In genomic region chr18:62751341-62751821, GRCh38 we compare ENCODE assay signal across 11 cellular contexts. TPM values are rescaled to one million over a fixed set of nuclear protein-coding genes. Genes with fewer than 3 reads are reported as not detected.
A peak's percentile ranks its signal among the peaks of the same experiment; 100 is the strongest.
DNase-seq lines count a peak whose midpoint lies in the region; TF ChIP-seq lines count a peak whose summit lies in the region.
"Had no signal": no experiment of that assay in that cellular context is flagged by ENCODE, and none has a peak within 500 bp of the region (broad histone marks: within the 10 kb centered on the region; RNA-seq: fewer than 3 reads in every experiment).

No MANE protein-coding gene starts in this region.

- peak overlapping the region; percentile 28 for H3K4me3 Mint-ChIP-seq in Calu3 (ENCODE audit: low read depth, unreplicated experiment)

- H3K27me3 ChIP-seq in muscle layer of duodenum (ENCODE audit: low read depth, low read length): no peaks in the 10 kb centered on the region
- no peaks in the 10 kb centered on the region for H3K27me3 ChIP-seq in prostate gland (replicated peaks; ENCODE audit: insufficient read depth)

- H3K4me1 ChIP-seq in muscle layer of duodenum (ENCODE audit: control insufficient read depth in 1 of 2, insufficient read depth in 2 of 2, low read length in 2 of 2) (peaks cover 12% of the 10 kb centered on the region in 2 donors), prostate gland (replicated peaks) (no peaks in the 10 kb centered on the region)

- 53% methylated on average over 3 of the region's 3 CpGs for WGBS in prostate gland

- H3K4me3 ChIP-seq in fibroblast of villous mesenchyme (ENCODE audit: low read depth, low read length) (no peak overlapping the region), muscle layer of duodenum (ENCODE audit: low read depth in 1 of 2, low read length in 2 of 2) (no peak overlapping the region), prostate gland (no peak overlapping the region)

- H3K9me3 Mint-ChIP-seq in Calu3 (ENCODE audit: low read depth, unreplicated experiment): no peaks in the 10 kb centered on the region

- peaks cover 0 to 3% of the 10 kb centered on the region in 2 donors for H3K9me3 ChIP-seq in muscle layer of duodenum (ENCODE audit: control insufficient read depth in 1 of 2, low read length in 2 of 2)
- H3K9me3 ChIP-seq in prostate gland: no peaks in the 10 kb centered on the region

- no TSS peak for BruUV-seq in Calu3 (replicated peaks; lab: Mats Ljungman, UMichigan)

- no peak for TF ChIP-seq POLR2A in prostate gland (IDR thresholded peaks at IDR 0.05)

- TF ChIP-seq CTCF in Calu3 (IDR thresholded peaks at IDR 0.05; ENCODE audit: unreplicated experiment): no peak
- TF ChIP-seq CTCF in fibroblast of villous mesenchyme (IDR thresholded peaks at IDR 0.05; ENCODE audit: insufficient read depth, low read depth, low read length): no peak
- TF ChIP-seq CTCF in prostate gland (IDR thresholded peaks at IDR 0.05): no peak

- CTCF ChIA-PET in Calu3 (lab: Charles Lee): interaction anchor here (0.6 to 1.3 kb wide), 3 partner anchors 9 to 106 kb away, joined by 3 read pairs; no protein-coding TSS in a partner anchor

- intact Hi-C loops in Calu3 (cut with micrococcal nuclease; ENCODE audit: unreplicated experiment) (loop anchor here (2.0 kb wide), 1 partner anchor 15 kb away; no protein-coding TSS in a partner anchor), prostate gland (cut with DNase I) (no loop called here)

- H3K27ac ChIP-seq in muscle layer of duodenum (ENCODE audit: low read length) (peak overlapping the region; percentile 40), prostate gland (no peak overlapping the region)

- H3K36me3 Mint-ChIP-seq in Calu3 (ENCODE audit: insufficient read depth, unreplicated experiment): no peaks in the 10 kb centered on the region

- DNase-seq in Calu3 (no peak), NCI-H2227 treated with DMSO at 0.1 percent for 48 hours (lab: John Stamatoyannopoulos, UW) (peak; percentile 41), fibroblast of villous mesenchyme (ENCODE audit: low read depth) (peak; percentile 27), AG20443 (ENCODE audit: low spot score) (no peak), GOT3 (lab: John Stamatoyannopoulos, UW) (no peak), prostate gland (ENCODE audit: low spot score) (no peak)
- DNase-seq in activated CD4-positive, alpha-beta T cell treated with anti-CD3 and anti-CD28 coated beads for 48 hours: no peak
- DNase-seq: DMS 273 treated with DMSO at 0.1 percent for 48 hours; NCI-H82; stimulated activated naive CD4-positive, alpha-beta T cell had no signal

- H3K27me3 Mint-ChIP-seq in Calu3 (ENCODE audit: unreplicated experiment): no peaks in the 10 kb centered on the region

- H3K36me3 ChIP-seq in muscle layer of duodenum (ENCODE audit: control insufficient read depth in 1 of 2, insufficient read depth in 2 of 2, low read length in 2 of 2) (no peaks in the 10 kb centered on the region), prostate gland (no peaks in the 10 kb centered on the region)

- H3K4me1 Mint-ChIP-seq in Calu3 (ENCODE audit: low read depth, unreplicated experiment): peaks cover 47% of the 10 kb centered on the region

- H3K27ac Mint-ChIP-seq in Calu3 (ENCODE audit: unreplicated experiment): peak overlapping the region; percentile 68

RNA-seq across cellular contexts. Expression of gene PHLPP1, which starts 36.0 kb away (rescaled TPM):
- 28.0 and 32.8 TPM in 2 replicates for total RNA-seq in Calu3 (2022)
- total RNA-seq in fibroblast of villous mesenchyme: 4.7 and 6.8 TPM in 2 replicates
- 10 to 100 TPM; 16.8 to 44.1 TPM for total RNA-seq in prostate gland

Comparison
In these comparisons a context has a peak if more than half of its experiments do, and no peak if none do; other contexts are left out.
1. DNase-seq: peak in NCI-H2227 treated with DMSO at 0.1 percent for 48 hours (single experiment) and fibroblast of villous mesenchyme (single experiment); none in Calu3 (single experiment), AG20443 (single experiment), GOT3 (single experiment), activated CD4-positive, alpha-beta T cell treated with anti-CD3 and anti-CD28 coated beads for 48 hours (single experiment) and prostate gland (single experiment).